ENCODE assay signal across 1 cellular context in genomic region chr6:118725944-118726343, GRCh38.
TF ChIP-seq lines count a peak whose summit lies in the region.

No MANE protein-coding gene starts in this region.

TF ChIP-seq in GM23338, 12 proteins besides CTCF, POLR2A, EP300 and RAD21 (continued from another document):
- TF ChIP-seq ZNF462 (CRISPR knock-in tag; IDR thresholded peaks at IDR 0.05) (no peak), CREB1 (CRISPR knock-in tag; IDR thresholded peaks at IDR 0.05; ENCODE audit: low read depth) (no peak), EZH2 (IDR thresholded peaks at IDR 0.05; ENCODE audit: low read depth, unreplicated experiment) (no peak), REST (IDR thresholded peaks at IDR 0.05; ENCODE audit: unreplicated experiment) (no peak), EZH2phosphoT487 (IDR thresholded peaks at IDR 0.05; ENCODE audit: unreplicated experiment) (no peak)
